28 cellular contexts compared by ENCODE assay signal in the genomic region with DNA sequence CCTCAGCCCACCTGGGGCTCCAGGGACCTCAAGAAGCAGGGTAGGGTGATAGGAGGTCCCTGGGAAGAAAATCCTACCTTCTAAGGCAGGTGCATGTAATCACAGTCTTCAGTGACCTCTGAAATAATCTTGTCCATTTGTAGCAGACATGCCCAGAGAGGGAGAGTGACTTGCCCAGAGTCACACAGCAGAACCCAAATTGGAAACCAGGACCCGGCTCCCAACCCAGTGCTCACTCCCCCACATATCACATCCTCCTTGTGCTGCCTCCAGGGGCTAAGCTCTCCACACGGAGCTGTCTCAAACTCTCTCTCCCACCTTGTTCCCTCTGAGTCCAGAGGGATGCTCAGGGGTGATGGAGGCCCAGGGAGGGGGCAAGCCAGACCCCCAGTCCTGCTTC.
"Had no signal": no experiment of that assay in that cellular context is flagged by ENCODE, and none has a peak within 500 bp of the region (broad histone marks: within the 10 kb centered on the region; RNA-seq: fewer than 3 reads in every experiment).

No MANE protein-coding gene starts in this region.

- H3K27ac ChIP-seq: neutrophil, parathyroid adenoma, psoas muscle, skin epidermis, stomach, thoracic aorta, tibial nerve, upper lobe of left lung, vagina had no signal

- H3K9ac ChIP-seq: parathyroid adenoma had no signal

- H3K9me3 ChIP-seq: neutrophil, psoas muscle, stomach, thoracic aorta, thyroid gland, tibial nerve, upper lobe of left lung, vagina had no signal

- H3K27me3 ChIP-seq: thyroid gland, upper lobe of left lung, vagina had no signal

- DNase-seq: naive B cell; naive thymus-derived CD8-positive, alpha-beta T cell; nephron progenitor cell; nucleus accumbens; posterior cingulate gyrus; psoas muscle; stimulated activated CD4-positive, alpha-beta T cell treated with anti-CD3 and anti-CD28 coated beads, Interleukin-15, amount 100 ng/mL, for 24 hours; stimulated activated CD4-positive, alpha-beta T cell treated with anti-CD3 and anti-CD28 coated beads, Interleukin-2, amount 100 ng/mL, for 24 hours; stimulated activated CD4-positive, alpha-beta T cell treated with anti-CD3 and anti-CD28 coated beads, Interleukin-2, amount 100 ng/mL, for 48 hours; stimulated activated CD4-positive, alpha-beta T cell treated with anti-CD3 and anti-CD28 coated beads, Interleukin-4, amount 100 ng/mL, for 24 hours; stimulated activated naive B cell treated with anti-CD40 and anti-IgM and Interleukin-4, amounts not matched to agents 10 μg/mL and 1 μg/mL and 100 μg/mL, for 72 hours; stimulated activated naive CD4-positive, alpha-beta T cell treated with Interleukin-2 at 50 U/mL for 16 hours; stomach; thyroid gland; trophoblast cell; upper lobe of left lung had no signal

- H3K4me3 ChIP-seq: psoas muscle, skin epidermis, smooth muscle cell, stomach, thoracic aorta, thyroid gland, tibial nerve, upper lobe of left lung, vagina had no signal

- H3K4me2 ChIP-seq: smooth muscle cell had no signal

- H3K36me3 ChIP-seq: neutrophil, thoracic aorta, vagina had no signal

- ATAC-seq: naive thymus-derived CD8-positive, alpha-beta T cell; natural killer cell treated with Interleukin-12 subunit alpha and Interleukin-12 subunit beta and Interleukin-15 and Interleukin-18, amount 100 ng/mL, for 72 hours; psoas muscle; right cardiac atrium; sciatic nerve; stimulated activated effector memory CD8-positive, alpha-beta T cell treated with anti-CD3 and anti-CD28 coated beads, Interleukin-12 subunit alpha, Interleukin-12 subunit beta, amount 100 ng/mL, for 72 hours; stimulated activated naive B cell treated with anti-CD40 and anti-IgM and Interleukin-4, amounts not matched to agents 10 μg/mL and 1 μg/mL and 100 μg/mL, for 72 hours had no signal

- H3K4me1 ChIP-seq: parathyroid adenoma, psoas muscle, stomach, thyroid gland, tibial nerve, upper lobe of left lung, vagina had no signal

- H2AFZ ChIP-seq: parathyroid adenoma had no signal

- H3K79me2 ChIP-seq: parathyroid adenoma had no signal

- FAIRE-seq: urothelium cell line had no signal
